ENCODE assay signal across 8 cellular contexts in the genomic region with DNA sequence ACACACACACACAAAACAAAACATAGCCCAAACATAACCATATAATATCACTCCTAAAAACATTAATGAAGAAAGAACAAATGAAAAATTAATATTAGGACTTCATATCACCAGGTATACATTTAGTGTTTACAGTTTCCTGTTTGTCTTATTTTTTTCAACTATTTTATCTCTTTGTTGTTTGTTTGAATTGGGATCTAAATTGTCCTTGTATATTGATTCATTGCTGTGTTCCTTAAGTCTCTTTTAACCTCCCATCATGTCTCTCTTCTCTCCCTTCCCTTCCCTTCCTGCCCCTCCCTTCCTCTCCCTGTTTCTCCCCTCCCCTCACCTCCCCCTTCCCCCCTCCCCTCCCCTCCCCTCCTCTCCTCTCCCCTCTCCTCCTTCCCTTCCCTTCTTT. TPM values are rescaled to one million over a fixed set of nuclear protein-coding genes. Genes with fewer than 3 reads are reported as not detected.
"Had no signal": no experiment of that assay in that cellular context is flagged by ENCODE, and none has a peak within 500 bp of the region (broad histone marks: within the 10 kb centered on the region; RNA-seq: fewer than 3 reads in every experiment).

No MANE protein-coding gene starts in this region.

- H3K4me3 Mint-ChIP-seq: IgD-negative memory B cell had no signal

- H3K27ac Mint-ChIP-seq: IgD-negative memory B cell had no signal

- H3K36me3 Mint-ChIP-seq: IgD-negative memory B cell had no signal

- H3K4me1 Mint-ChIP-seq: IgD-negative memory B cell had no signal

- FAIRE-seq: HTR-8/SVneo had no signal

- H3K27ac ChIP-seq: HL-60, KMS-11 had no signal

- DNase-seq: IMR-90, KBM-7, KG1 had no signal

- H3K9ac ChIP-seq: KMS-11 had no signal

- H3K4me2 ChIP-seq: KMS-11 had no signal

- H3K27me3 Mint-ChIP-seq: IgD-negative memory B cell had no signal

RNA-seq across cellular contexts. Expression of gene CBLN1, which starts 23.8 kb away (rescaled TPM):
- total RNA-seq: HT1080, IMR-90 had no signal
- polyA plus RNA-seq: IgD-negative memory B cell, IMR-90 had no signal
